25 cellular contexts compared by ENCODE assay signal in genomic region chr15:75082689-75083088, GRCh38.
"Had no signal": no experiment of that assay in that cellular context is flagged by ENCODE, and none has a peak within 500 bp of the region (broad histone marks: within the 10 kb centered on the region; RNA-seq: fewer than 3 reads in every experiment).

No MANE protein-coding gene starts in this region.

- H3K4me3 ChIP-seq: colonic mucosa, esophagus squamous epithelium, gastrocnemius medialis, heart right ventricle, left lung, lower lobe of right lung, mucosa of descending colon had no signal

- H3K27ac ChIP-seq: colonic mucosa, epithelial cell of prostate, esophagus squamous epithelium, gastrocnemius medialis, heart right ventricle, left lung, lower lobe of right lung had no signal

- H3K27me3 ChIP-seq: colonic mucosa, esophagus squamous epithelium, gastrocnemius medialis, heart right ventricle, left lung had no signal

- H3K36me3 ChIP-seq: colonic mucosa, esophagus squamous epithelium, gastrocnemius medialis, heart right ventricle, left lung, lower lobe of right lung had no signal

- H3K9me3 ChIP-seq: colonic mucosa, gastrocnemius medialis had no signal

- DNase-seq: colonic mucosa; cortex of kidney; effector CD8-positive, alpha-beta T cell; effector memory CD8-positive, alpha-beta T cell; endodermal cell; erythroblast; esophagus squamous epithelium; foreskin fibroblast; foreskin melanocyte; gastrocnemius medialis; glutamatergic neuron; head of caudate nucleus; heart right ventricle; hippocampal formation; left cardiac atrium; left lung; left ventricle myocardium superior; lower lobe of right lung; mesenchymal stem cell; mucosa of descending colon had no signal

- FAIRE-seq: endometrium, islet of Langerhans, keratinocyte had no signal

- ATAC-seq: effector memory CD8-positive, alpha-beta T cell; esophagus mucosa; gastrocnemius medialis; heart right ventricle; left cardiac atrium; left lung; left ventricle myocardium superior; lower lobe of right lung; mucosa of descending colon had no signal

- H3K4me1 ChIP-seq: colonic mucosa, esophagus squamous epithelium, gastrocnemius medialis, heart right ventricle, lower lobe of right lung had no signal
